Comparison of ENCODE assay signal across 8 cellular contexts in the genomic region with DNA sequence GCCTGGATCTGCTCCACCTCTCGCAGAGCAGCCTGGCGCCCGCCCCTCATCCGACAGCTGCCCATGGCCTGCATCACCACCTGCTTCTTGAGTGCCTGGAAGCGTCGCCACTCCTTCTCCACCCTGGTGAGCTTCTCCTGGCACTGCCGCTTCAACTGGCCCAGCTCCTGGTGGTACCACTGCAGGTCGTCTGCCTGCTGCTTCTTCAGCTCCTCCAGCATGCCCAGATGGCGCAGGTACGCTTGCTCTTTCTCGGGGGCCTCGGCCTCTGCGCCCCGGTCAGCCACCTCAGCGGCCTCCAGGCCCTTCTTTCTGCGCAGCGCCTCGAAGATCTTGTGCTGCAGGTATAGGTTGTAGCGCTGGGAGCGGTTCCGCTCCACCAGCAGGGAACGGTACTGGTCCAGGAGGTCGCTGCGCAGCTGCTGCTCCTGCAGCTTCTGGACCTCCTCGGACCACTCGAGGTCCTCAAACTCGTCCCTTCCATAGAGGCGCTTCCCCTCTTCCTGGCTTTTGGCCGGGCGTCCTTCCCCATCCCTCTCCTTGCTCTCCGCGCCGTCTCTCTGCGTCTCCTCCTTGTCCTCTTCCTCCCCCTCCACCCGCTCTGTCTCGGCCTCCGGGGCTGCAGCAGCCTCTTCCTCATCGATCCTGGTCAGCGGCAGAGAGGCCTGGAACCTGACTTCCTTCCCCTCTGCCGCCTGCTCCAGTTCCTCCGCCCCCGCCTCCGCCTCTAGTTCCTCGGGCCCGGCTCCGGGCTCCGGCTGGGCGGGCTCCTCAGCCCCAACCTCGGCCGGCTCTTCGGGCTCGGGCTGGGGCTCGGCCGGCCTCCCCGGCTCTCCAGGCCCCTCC. TPM values are rescaled to one million over a fixed set of nuclear protein-coding genes. Genes with fewer than 3 reads are reported as not detected.
DNase-seq lines count a peak whose midpoint lies in the region; ATAC-seq and TF ChIP-seq lines count a peak whose summit lies in the region.

No MANE protein-coding gene starts in this region.

- TF ChIP-seq CTCF in chondrocyte (IDR thresholded peaks at IDR 0.05), result no peak

- ATAC-seq in GM19035 (IDR thresholded peaks at IDR 0.05; ENCODE audit: unreplicated experiment) (peak; percentile 10), HG03571 (IDR thresholded peaks at IDR 0.05; ENCODE audit: unreplicated experiment) (peak; percentile 20), left lobe of liver (peak; percentile 24)
- no peak for ATAC-seq in stimulated activated naive CD8-positive, alpha-beta T cell treated with anti-CD3 and anti-CD28 coated beads, Interleukin-15, amount 100 ng/mL, for 72 hours

- H3K9me3 Mint-ChIP-seq in chondrocyte (ENCODE audit: low read depth), result no peaks in the 10 kb centered on the region
- no peaks in the 10 kb centered on the region for H3K9me3 Mint-ChIP-seq in stimulated activated naive CD8-positive, alpha-beta T cell treated with anti-CD3 and anti-CD28 coated beads, Interleukin-15, amount 100 ng/mL, for 72 hours

- peaks cover 0 to 15% (median 9%) of the 10 kb centered on the region in 11 experiments; a peak in 11 of 22 replicates for H3K27me3 ChIP-seq in BLaER1 treated with 17β-estradiol and CSF1 and Interleukin-3, amounts not matched to agents 10 nM and 100 nM
- H3K27me3 ChIP-seq in SJSA1 (replicated peaks), result no peaks in the 10 kb centered on the region

- H3K9ac ChIP-seq in BLaER1 treated with 17β-estradiol and CSF1 and Interleukin-3, amounts not matched to agents 10 nM and 100 nM, result peak overlapping the region; percentile 68 to 98 (median 78)

- H3K27me3 Mint-ChIP-seq in chondrocyte (ENCODE audit: low read depth), result no peaks in the 10 kb centered on the region
- peaks cover 16% of the 10 kb centered on the region for H3K27me3 Mint-ChIP-seq in stimulated activated naive CD8-positive, alpha-beta T cell treated with anti-CD3 and anti-CD28 coated beads, Interleukin-15, amount 100 ng/mL, for 72 hours

- H3K4me2 ChIP-seq in BLaER1 treated with 17β-estradiol and CSF1 and Interleukin-3, amounts not matched to agents 10 nM and 100 nM, result peak overlapping the region; percentile 94 to 100 (median 97)

- H3K36me3 ChIP-seq in BLaER1 treated with 17β-estradiol and CSF1 and Interleukin-3, amounts not matched to agents 10 nM and 100 nM, result no peaks in the 10 kb centered on the region
- no peaks in the 10 kb centered on the region for H3K36me3 ChIP-seq in SJSA1

- peak overlapping the region; percentile 88 for H3K4me3 Mint-ChIP-seq in chondrocyte (ENCODE audit: unreplicated experiment)
- peak overlapping the region; percentile 99 for H3K4me3 Mint-ChIP-seq in stimulated activated naive CD8-positive, alpha-beta T cell treated with anti-CD3 and anti-CD28 coated beads, Interleukin-15, amount 100 ng/mL, for 72 hours

- no peaks in the 10 kb centered on the region for H3K9me3 ChIP-seq in BLaER1 treated with 17β-estradiol and CSF1 and Interleukin-3, amounts not matched to agents 10 nM and 100 nM (replicated peaks in 1 of 11)
- H3K9me3 ChIP-seq in SJSA1 (replicated peaks), result no peaks in the 10 kb centered on the region

- peak overlapping the region; percentile 34 to 88 (median 62); a peak in 20 of 22 replicates for H3K27ac ChIP-seq in BLaER1 treated with 17β-estradiol and CSF1 and Interleukin-3, amounts not matched to agents 10 nM and 100 nM
- peak overlapping the region; percentile 41 for H3K27ac ChIP-seq in SJSA1

- H3K4me1 ChIP-seq in BLaER1 treated with 17β-estradiol and CSF1 and Interleukin-3, amounts not matched to agents 10 nM and 100 nM, result peaks cover 40 to 50% (median 46%) of the 10 kb centered on the region in 10 experiments
- peaks cover 12% of the 10 kb centered on the region for H3K4me1 ChIP-seq in SJSA1 (replicated peaks)

- DNase-seq in SJSA1 (ENCODE audit: low read depth in 1 of 2, low spot score in 2 of 2) (no peak), chondrocyte (ENCODE audit: low spot score) (no peak), left lobe of liver (ENCODE audit: low spot score) (peak; percentile 62), NCI-H1694 (lab: John Stamatoyannopoulos, UW) (no peak)
- peak in 1 of 2 donors; percentile 4 for DNase-seq in stimulated activated naive CD8-positive, alpha-beta T cell treated with anti-CD3 and anti-CD28 coated beads, Interleukin-15, amount 100 ng/mL, for 72 hours

- H3K4me1 Mint-ChIP-seq in chondrocyte (ENCODE audit: low read depth), result peaks cover 43% of the 10 kb centered on the region
- H3K4me1 Mint-ChIP-seq in stimulated activated naive CD8-positive, alpha-beta T cell treated with anti-CD3 and anti-CD28 coated beads, Interleukin-15, amount 100 ng/mL, for 72 hours, result peaks cover 53% of the 10 kb centered on the region

- H3K36me3 Mint-ChIP-seq in chondrocyte (ENCODE audit: low read depth), result no peaks in the 10 kb centered on the region

- H3K27ac Mint-ChIP-seq in chondrocyte (ENCODE audit: unreplicated experiment), result peak overlapping the region; percentile 97
- H3K27ac Mint-ChIP-seq in stimulated activated naive CD8-positive, alpha-beta T cell treated with anti-CD3 and anti-CD28 coated beads, Interleukin-15, amount 100 ng/mL, for 72 hours, result no peak overlapping the region

- peak overlapping the region; percentile 68 to 99 (median 97) for H3K4me3 ChIP-seq in BLaER1 treated with 17β-estradiol and CSF1 and Interleukin-3, amounts not matched to agents 10 nM and 100 nM
- peak overlapping the region; percentile 65 for H3K4me3 ChIP-seq in SJSA1

- H4K20me1 ChIP-seq in BLaER1 treated with 17β-estradiol and CSF1 and Interleukin-3, amounts not matched to agents 10 nM and 100 nM, result peaks cover 27 to 52% (median 46%) of the 10 kb centered on the region in 11 experiments

RNA-seq across cellular contexts. Expression of a gene that starts 1.1 kb away (rescaled TPM):
- 2.8 and 7.7 TPM in 2 replicates for total RNA-seq in SJSA1 (2014; rRNA removed; shearing (Covaris generic))
- 18.5 to 18.9 TPM (median 18.8 TPM) in 3 replicates for total RNA-seq in chondrocyte
- total RNA-seq in left lobe of liver, result 18.6 TPM

RNA-seq across cellular contexts. Expression of a gene that starts 25.8 kb away (rescaled TPM):
- total RNA-seq in SJSA1 (2014; rRNA removed; shearing (Covaris generic)), result 21.1 and 24.5 TPM in 2 replicates
- total RNA-seq in chondrocyte (21.8 to 25.8 TPM (median 24.1 TPM) in 3 replicates), left lobe of liver (37.3 TPM)
